Comparison of ENCODE assay signal across 5 cellular contexts in the genomic region with DNA sequence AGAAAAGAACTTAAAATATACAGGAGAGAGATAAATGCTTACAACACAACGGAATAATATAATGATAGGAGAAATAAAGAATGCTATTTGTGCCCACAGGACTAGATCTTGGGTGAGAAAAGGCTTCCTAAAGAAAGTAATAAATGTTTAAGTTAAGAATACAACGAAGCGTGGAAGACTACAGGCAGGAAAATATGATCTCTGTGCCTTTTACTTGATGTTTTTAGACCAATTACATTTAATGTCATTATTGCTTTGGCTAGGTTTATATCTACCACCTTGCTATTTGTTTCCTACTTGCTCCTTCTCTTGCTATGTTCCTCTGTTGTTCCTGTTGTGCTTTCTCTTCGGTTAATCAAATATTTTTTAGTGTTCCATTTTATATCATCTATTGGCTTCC.
"Had no signal": no experiment of that assay in that cellular context is flagged by ENCODE, and none has a peak within 500 bp of the region (broad histone marks: within the 10 kb centered on the region; RNA-seq: fewer than 3 reads in every experiment).

No MANE protein-coding gene starts in this region.

- H2AFZ ChIP-seq: GM23338 had no signal

- DNase-seq: H9, HCEC 1CT, IMR-90, KBM-7 had no signal

- H3K27ac Mint-ChIP-seq: GM23338, H9 had no signal

- ATAC-seq: GM23338 had no signal

- H3K4me2 ChIP-seq: GM23338 had no signal

- H3K4me3 ChIP-seq: GM23338 had no signal

- H3K4me3 Mint-ChIP-seq: GM23338, H9 had no signal

- H3K9me3 Mint-ChIP-seq: GM23338, H9 had no signal

- H3K4me1 Mint-ChIP-seq: GM23338, H9 had no signal
